12 cellular contexts compared by ENCODE assay signal in the genomic region with DNA sequence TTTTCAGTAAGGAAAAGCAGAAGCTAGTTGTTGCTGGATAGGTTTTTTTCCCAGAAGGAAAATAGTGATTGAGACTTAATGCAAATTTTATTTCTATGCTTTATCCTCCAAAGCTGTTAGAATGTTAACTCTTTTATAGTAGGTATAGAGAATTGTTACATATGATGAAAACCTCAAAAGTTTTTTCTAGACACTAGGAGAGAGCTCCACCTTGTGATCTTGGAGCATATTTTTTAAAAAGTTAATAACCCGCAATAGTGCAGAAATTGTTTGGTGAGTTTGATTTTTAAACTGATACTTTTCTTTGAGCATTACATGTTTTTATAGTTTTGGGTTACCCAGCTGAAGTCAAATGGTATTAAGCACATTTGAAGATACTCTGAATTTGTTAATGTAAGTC. TPM values are rescaled to one million over a fixed set of nuclear protein-coding genes. Genes with fewer than 3 reads are reported as not detected.
DNase-seq lines count a peak whose midpoint lies in the region; ATAC-seq and TF ChIP-seq lines count a peak whose summit lies in the region.
"Had no signal": no experiment of that assay in that cellular context is flagged by ENCODE, and none has a peak within 500 bp of the region (broad histone marks: within the 10 kb centered on the region; RNA-seq: fewer than 3 reads in every experiment).

No MANE protein-coding gene starts in this region.

- peaks cover 6% of the 10 kb centered on the region; the same call in 1 of the 2 replicates for H3K36me3 ChIP-seq in OCI-LY7 (ENCODE audit: insufficient read depth, low read length)

- H3K9me2 ChIP-seq in OCI-LY7 (ENCODE audit: insufficient read depth, low read length), result no peaks in the 10 kb centered on the region

- no peaks in the 10 kb centered on the region for H3K9me3 ChIP-seq in OCI-LY7 (ENCODE audit: low read length)

- no peak for ATAC-seq in GM18907 (IDR thresholded peaks at IDR 0.05; ENCODE audit: unreplicated experiment)

- POLR2A ChIA-PET in OCI-LY7 (lab: Charles Lee), result interaction anchor here (0.9 kb wide), 1 partner anchor 55 kb away, joined by 3 read pairs; no protein-coding TSS in a partner anchor

- no TSS peak for BruUV-seq in OCI-LY7 (replicated peaks; lab: Mats Ljungman, UMichigan)

- H4K20me1 ChIP-seq in OCI-LY7 (ENCODE audit: insufficient read depth, low read length), result no peaks in the 10 kb centered on the region

- intact Hi-C loops in OCI-LY7 (cut with micrococcal nuclease; ENCODE audit: unreplicated experiment), result loop anchor here (1.0 kb wide), 1 partner anchor 58 kb away; no protein-coding TSS in a partner anchor

- H3K4me1 ChIP-seq in OCI-LY7 (ENCODE audit: insufficient read depth, low read length, poor library complexity, severe bottlenecking), result no peaks in the 10 kb centered on the region

- peak; percentile 20 for TF ChIP-seq CTCF in AG09309 (IDR thresholded peaks at IDR 0.05; ENCODE audit: control insufficient read depth, insufficient read depth, low read depth, low read length, missing control alignments)
- peak; percentile 63 for TF ChIP-seq CTCF in OCI-LY7 (conservative IDR thresholded peaks at IDR 0.05; ENCODE audit: low read length)

- DNase-seq in AG09309 (ENCODE audit: low read depth), result no peak
- peak; percentile 26 for DNase-seq in ELR (ENCODE audit: low read depth)
- peak; percentile 5 for DNase-seq in OCI-LY7 (ENCODE audit: low spot score)
- DNase-seq in fibroblast of peridontal ligament (ENCODE audit: extremely low read depth), result peak; percentile 34
- DNase-seq in germinal center (ENCODE audit: low spot score), result no peak
- DNase-seq in HuH-7 (ENCODE audit: low spot score), result no peak
- no peak for DNase-seq in inferior parietal cortex (ENCODE audit: extremely low spot score)
- DNase-seq: activated CD4-positive, alpha-beta T cell treated with anti-CD3 and anti-CD28 coated beads for 4 hours; activated effector memory CD4-positive, alpha-beta T cell treated with anti-CD3 and anti-CD28 coated beads, Interleukin-2, amount 50 U/mL, for 16 hours; NCI-H1436 treated with DMSO at 0.1 percent for 48 hours; SW 1271 had no signal

- CTCF ChIA-PET in OCI-LY7 (lab: Charles Lee; ENCODE audit: unreplicated experiment), result no interaction called here

- no peak overlapping the region for H2AFZ ChIP-seq in OCI-LY7 (ENCODE audit: low read length)

- no peak overlapping the region for H3K4me3 ChIP-seq in AG09309 (ENCODE audit: control insufficient read depth, low read depth, low read length)
- H3K4me3 ChIP-seq in OCI-LY7 (ENCODE audit: low read depth, low read length, poor library complexity, severe bottlenecking), result no peak overlapping the region

- no peak overlapping the region for H3K4me2 ChIP-seq in OCI-LY7 (ENCODE audit: low read length)

- H3K27ac ChIP-seq in OCI-LY7 (ENCODE audit: low read depth, low read length, poor library complexity, severe bottlenecking), result no peak overlapping the region

- peaks cover 73% of the 10 kb centered on the region for H3K79me2 ChIP-seq in OCI-LY7 (ENCODE audit: insufficient read depth, low read depth, low read length)

RNA-seq across cellular contexts. Expression of gene STAG2, which starts 56.5 kb away (rescaled TPM):
- total RNA-seq in OCI-LY7 (2014; rRNA removed; shearing (Covaris generic)), result 56.7 and 72.1 TPM in 2 replicates
- 68.9 and 77.5 TPM in 2 replicates for total RNA-seq in OCI-LY7 (2022)

Comparison
In these comparisons a context has a peak if more than half of its experiments do, and no peak if none do; other contexts are left out.
1. DNase-seq: peak in ELR (single experiment), OCI-LY7 (single experiment) and fibroblast of peridontal ligament (single experiment); none in AG09309 (single experiment), germinal center (single experiment), HuH-7 (single experiment) and inferior parietal cortex (single experiment).